19 cellular contexts compared by ENCODE assay signal in the genomic region with DNA sequence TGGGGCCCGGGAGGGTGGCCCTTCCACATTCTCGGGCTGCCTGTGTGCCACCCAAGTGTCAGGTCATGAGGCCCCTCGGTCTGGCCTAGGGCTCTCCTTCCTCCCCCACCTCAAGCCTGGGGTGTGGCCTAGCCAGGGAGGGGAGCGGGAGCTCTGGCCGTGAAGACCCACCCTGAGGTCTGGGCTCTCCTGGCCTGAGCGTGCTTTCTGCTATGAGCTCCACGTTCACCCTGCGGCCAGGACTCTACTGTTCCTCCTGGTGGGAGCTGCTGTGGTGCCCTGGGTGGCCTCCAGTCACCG. TPM values are rescaled to one million over a fixed set of nuclear protein-coding genes. Genes with fewer than 3 reads are reported as not detected.
DNase-seq lines count a peak whose midpoint lies in the region; ATAC-seq and TF ChIP-seq lines count a peak whose summit lies in the region.
"Had no signal": no experiment of that assay in that cellular context is flagged by ENCODE, and none has a peak within 500 bp of the region (broad histone marks: within the 10 kb centered on the region; RNA-seq: fewer than 3 reads in every experiment).

No MANE protein-coding gene starts in this region.

- peak overlapping the region in 8 of 11 experiments; percentile 2 to 48 (median 24); a peak in 6 of 22 replicates for H3K9ac ChIP-seq in BLaER1 treated with 17β-estradiol and CSF1 and Interleukin-3, amounts not matched to agents 10 nM and 100 nM

- peaks cover 0 to 7% (median 0%) of the 10 kb centered on the region in 11 experiments; a peak in 7 of 22 replicates for H3K36me3 ChIP-seq in BLaER1 treated with 17β-estradiol and CSF1 and Interleukin-3, amounts not matched to agents 10 nM and 100 nM
- H3K36me3 ChIP-seq in HEK293 (ENCODE audit: control insufficient read depth in 2 of 2, insufficient read depth in 1 of 2, low read length in 2 of 2) = no peaks in the 10 kb centered on the region; a peak in 1 of 3 replicates
- no peaks in the 10 kb centered on the region for H3K36me3 ChIP-seq in gastrocnemius medialis

- DNase-seq in right cardiac atrium (no peak), gastrocnemius medialis (no peak), NCI-H1694 (lab: John Stamatoyannopoulos, UW) (no peak), NCI-H1417 (lab: John Stamatoyannopoulos, UW) (no peak), dorsolateral prefrontal cortex (no peak)
- DNase-seq: ACHN; Caco-2; CD4-positive, CD25-positive, alpha-beta regulatory T cell; DMS153; EL; Kasumi-1; NCI-H1417 treated with DMSO at 0.1 percent for 48 hours; NCI-H2081; NCI-H510A; NCI-H774; PC-3 had no signal

- H3K4me3 ChIP-seq in BLaER1 treated with 17β-estradiol and CSF1 and Interleukin-3, amounts not matched to agents 10 nM and 100 nM = no peak overlapping the region
- no peak overlapping the region for H3K4me3 ChIP-seq in HEK293 (ENCODE audit: low read depth, low read length)
- no peak overlapping the region for H3K4me3 ChIP-seq in right cardiac atrium (ENCODE audit: low read length)
- peak overlapping the region in 2 of 4 donors; percentile 34 to 40 for H3K4me3 ChIP-seq in gastrocnemius medialis
- no peak overlapping the region for H3K4me3 ChIP-seq in dorsolateral prefrontal cortex
- H3K4me3 ChIP-seq: SK-N-MC had no signal

- no peaks in the 10 kb centered on the region for H3K27me3 ChIP-seq in BLaER1 treated with 17β-estradiol and CSF1 and Interleukin-3, amounts not matched to agents 10 nM and 100 nM
- H3K27me3 ChIP-seq in right cardiac atrium (ENCODE audit: control insufficient read depth, insufficient read depth) (no peaks in the 10 kb centered on the region), gastrocnemius medialis (no peaks in the 10 kb centered on the region), dorsolateral prefrontal cortex (no peaks in the 10 kb centered on the region)

- ATAC-seq in right cardiac atrium = no peak
- no peak for ATAC-seq in gastrocnemius medialis
- ATAC-seq: PC-3 had no signal

- peaks cover 84 to 96% (median 94%) of the 10 kb centered on the region in 10 experiments for H3K4me1 ChIP-seq in BLaER1 treated with 17β-estradiol and CSF1 and Interleukin-3, amounts not matched to agents 10 nM and 100 nM
- H3K4me1 ChIP-seq in HEK293 (ENCODE audit: control insufficient read depth, insufficient read depth, low read length) (peaks cover 6% of the 10 kb centered on the region; the same call in 1 of the 2 replicates), right cardiac atrium (ENCODE audit: control insufficient read depth, insufficient read depth, low read length) (peaks cover 29% of the 10 kb centered on the region), gastrocnemius medialis (peaks cover 84 to 85% of the 10 kb centered on the region in 2 donors)
- H3K4me1 ChIP-seq: Caco-2 had no signal

- H3K9me3 ChIP-seq in BLaER1 treated with 17β-estradiol and CSF1 and Interleukin-3, amounts not matched to agents 10 nM and 100 nM (replicated peaks in 1 of 11) = peaks cover 0 to 13% (median 0%) of the 10 kb centered on the region in 11 experiments; a peak in 4 of 22 replicates
- H3K9me3 ChIP-seq in HEK293 (ENCODE audit: control insufficient read depth, insufficient read depth, low read depth, low read length) (no peaks in the 10 kb centered on the region), right cardiac atrium (ENCODE audit: control insufficient read depth, low read length) (no peaks in the 10 kb centered on the region), gastrocnemius medialis (no peaks in the 10 kb centered on the region)
- H3K9me3 ChIP-seq: Caco-2 had no signal

- POLR2A ChIA-PET in HEK293 (lab: Yijun Ruan, JAX) = interaction anchor here (1.2 to 1.5 kb wide), 2 partner anchors 12 to 26 kb away, joined by 4 to 5 read pairs; partner anchors contain the start of genes BRF1 and PACS2

- TF ChIP-seq CTCF in HEK293 (tag by site-specific recombination; IDR thresholded peaks at IDR 0.05) (no peak), gastrocnemius medialis (IDR thresholded peaks at IDR 0.05 in 4 of 5, conservative IDR thresholded peaks at IDR 0.05 in 1 of 5) (no peak), dorsolateral prefrontal cortex (IDR thresholded peaks at IDR 0.05 in 54 of 56, conservative IDR thresholded peaks at IDR 0.05 in 2 of 56; ENCODE audit: low read depth in 1 of 56, partially characterized antibody in 56 of 56) (no peak)

- intact Hi-C loops in right cardiac atrium (cut with DNase I) = no loop called here
- intact Hi-C loops in gastrocnemius medialis (cut with DNase I; ENCODE audit: low total_unique reads) = loop anchor here (5.0 kb wide), 1 partner anchor 159 kb away; the partner anchor contains the start of gene JAG2
- intact Hi-C loops in dorsolateral prefrontal cortex (cut with DNase I) = no loop called here

- TF ChIP-seq POLR2A in gastrocnemius medialis (IDR thresholded peaks at IDR 0.05) = no peak

- H3K4me2 ChIP-seq in BLaER1 treated with 17β-estradiol and CSF1 and Interleukin-3, amounts not matched to agents 10 nM and 100 nM = peak overlapping the region; percentile 57 to 95 (median 87)

- WGBS in right cardiac atrium = 72% methylated on average over 9 of the region's 9 CpGs

- peak overlapping the region in 2 of 11 experiments; percentile 0 to 17; a peak in 2 of 22 replicates for H3K27ac ChIP-seq in BLaER1 treated with 17β-estradiol and CSF1 and Interleukin-3, amounts not matched to agents 10 nM and 100 nM
- no peak overlapping the region for H3K27ac ChIP-seq in HEK293 (ENCODE audit: extremely low read depth, low read depth, low read length)
- peak overlapping the region; percentile 26 for H3K27ac ChIP-seq in right cardiac atrium (ENCODE audit: low read length)
- peak overlapping the region; percentile 85 to 94 (median 90) for H3K27ac ChIP-seq in gastrocnemius medialis
- peak overlapping the region in 9 of 59 donors; percentile 0 to 82 (median 43) for H3K27ac ChIP-seq in dorsolateral prefrontal cortex
- H3K27ac ChIP-seq: SK-N-MC had no signal

- in situ Hi-C loops in gastrocnemius medialis (cut with MboI; ENCODE audit: low sequenced_read_pairs in 4 of 4) = loop anchor here in 1 of 4 donors (25.0 kb wide), 1 partner anchor 114 kb away; no protein-coding TSS in a partner anchor

- CTCF ChIA-PET in HEK293 (lab: Yijun Ruan, JAX) = interaction anchor here (0.6 kb wide), 1 partner anchor 26 kb away, joined by 3 read pairs; no protein-coding TSS in a partner anchor

- peaks cover 80 to 100% (median 93%) of the 10 kb centered on the region in 11 experiments for H4K20me1 ChIP-seq in BLaER1 treated with 17β-estradiol and CSF1 and Interleukin-3, amounts not matched to agents 10 nM and 100 nM

TF ChIP-seq in HEK293, 187 proteins besides CTCF, POLR2A, EP300 and RAD21:
- TF ChIP-seq ZNF146 (tag by site-specific recombination; IDR thresholded peaks at IDR 0.05) = no peak
- peak; percentile 39; the same call in 1 of the 2 replicates for TF ChIP-seq ZIC2 (tag by site-specific recombination; IDR thresholded peaks at IDR 0.05)
- peak; percentile 27; the same call in 1 of the 2 replicates for TF ChIP-seq KLF1 (tag by site-specific recombination; IDR thresholded peaks at IDR 0.05)
TF ChIP-seq in HEK293: peak in this region for 2.

RNA-seq across cellular contexts. Expression of gene PACS2, which starts 12.0 kb away (rescaled TPM):
- total RNA-seq in right cardiac atrium = 10 to 100 TPM; 50.6 to 67.0 (median 64.4) TPM
- polyA plus RNA-seq in right cardiac atrium = 63.0 TPM
- 100 to 1,000 TPM in 1 of 4 donors, 10 to 100 TPM in 3; 81.0 to 115 (median 93.1) TPM for total RNA-seq in gastrocnemius medialis
- total RNA-seq in dorsolateral prefrontal cortex = 100 to 1,000 TPM; 131 to 394 (median 200) TPM

RNA-seq across cellular contexts. Expression of gene BRF1, which starts 25.7 kb away (rescaled TPM):
- total RNA-seq in right cardiac atrium = 10 to 100 TPM; 18.1 to 21.1 (median 18.4) TPM
- 17.9 TPM for polyA plus RNA-seq in right cardiac atrium
- 10 to 100 TPM; 19.5 to 27.4 (median 21.4) TPM for total RNA-seq in gastrocnemius medialis
- total RNA-seq in dorsolateral prefrontal cortex = 100 to 1,000 TPM in 7 of 120 experiments, 10 to 100 TPM in 113; 55.3 to 109 (median 75.5) TPM
